9 cellular contexts compared by ENCODE assay signal in genomic region chr5:139389701-139390638, GRCh38. TPM values are rescaled to one million over a fixed set of nuclear protein-coding genes. Genes with fewer than 3 reads are reported as not detected.
DNase-seq lines count a peak whose midpoint lies in the region; ATAC-seq and TF ChIP-seq lines count a peak whose summit lies in the region.
"Had no signal": no experiment of that assay in that cellular context is flagged by ENCODE, and none has a peak within 500 bp of the region (broad histone marks: within the 10 kb centered on the region; RNA-seq: fewer than 3 reads in every experiment).

Gene MZB1, minus strand, starts transcription at chr5:139389913. Its CDS starts 57 bp downstream, at chr5:139389856.

- H3K27me3 ChIP-seq in mucosa of rectum (ENCODE audit: control insufficient read depth in 2 of 2, insufficient read depth in 2 of 2, low read length in 2 of 2) (peaks cover 0 to 7% of the 10 kb centered on the region in 2 donors), testis (no peaks in the 10 kb centered on the region), GM23248 (replicated peaks; ENCODE audit: insufficient read depth) (peaks cover 9% of the 10 kb centered on the region)

- no peaks in the 10 kb centered on the region for H3K79me2 ChIP-seq in GM23248 (ENCODE audit: insufficient read depth)

- H3K4me1 ChIP-seq in mucosa of rectum (ENCODE audit: control insufficient read depth in 2 of 2, insufficient read depth in 2 of 2, low read length in 2 of 2) (peaks cover 54 to 60% of the 10 kb centered on the region in 2 donors), testis (peaks cover 8% of the 10 kb centered on the region), GM23248 (ENCODE audit: insufficient read depth) (peaks cover 11% of the 10 kb centered on the region; the same call in 1 of the 2 replicates)

- TF ChIP-seq POLR2A in testis (IDR thresholded peaks at IDR 0.05), result no peak

- 0 out of 2 replicates have a peak, but pooled peaks cover 6% of the 10 kb centered on the region for H3F3A ChIP-seq in GM23248 (ENCODE audit: insufficient read depth)

- H3K36me3 ChIP-seq in mucosa of rectum (ENCODE audit: control insufficient read depth in 2 of 2, insufficient read depth in 2 of 2, low read length in 2 of 2) (peaks cover 3 to 8% of the 10 kb centered on the region in 2 donors), testis (ENCODE audit: low read depth, missing control alignments) (no peaks in the 10 kb centered on the region), GM23248 (ENCODE audit: low read depth) (no peaks in the 10 kb centered on the region)
- H3K36me3 ChIP-seq: cardiac muscle cell had no signal

- peak within 1 kb of the TSS; percentile 90 to 91 for H3K27ac ChIP-seq in mucosa of rectum (ENCODE audit: low read depth in 2 of 2, low read length in 2 of 2)
- H3K27ac ChIP-seq in testis, result no peak within 1 kb of the TSS
- H3K27ac ChIP-seq in GM23248, result no peak within 1 kb of the TSS

- ATAC-seq in HG03108 (IDR thresholded peaks at IDR 0.05; ENCODE audit: unreplicated experiment), result peak; percentile 26

- H3K9me2 ChIP-seq in GM23248 (ENCODE audit: insufficient read depth), result no peaks in the 10 kb centered on the region

- peak within 1 kb of the TSS; percentile 52 to 87 for H3K9ac ChIP-seq in mucosa of rectum (ENCODE audit: low read depth in 1 of 2, low read length in 2 of 2)
- no peak within 1 kb of the TSS for H3K9ac ChIP-seq in GM23248

- in situ Hi-C loops in GM23248 (cut with MboI), result no loop called here

- no peak for TF ChIP-seq CTCF in testis (IDR thresholded peaks at IDR 0.05)

- intact Hi-C loops in testis (cut with DNase I; ENCODE audit: low total_unique reads), result no loop called here

- no peaks in the 10 kb centered on the region for H4K20me1 ChIP-seq in GM23248 (ENCODE audit: insufficient read depth)

- H2AFZ ChIP-seq in GM23248, result no peak within 1 kb of the TSS

- H3K4me2 ChIP-seq in GM23248 (ENCODE audit: unreplicated experiment), result no peak within 1 kb of the TSS

- H3K9me3 ChIP-seq in mucosa of rectum (ENCODE audit: control insufficient read depth in 2 of 2, low read length in 2 of 2) (no peaks in the 10 kb centered on the region), testis (no peaks in the 10 kb centered on the region), GM23248 (ENCODE audit: low read depth) (no peaks in the 10 kb centered on the region)

- peak; percentile 49 to 53 (median 53) for DNase-seq in stimulated activated CD4-positive, alpha-beta T cell treated with anti-CD3 and anti-CD28 coated beads, Interleukin-12 subunit alpha, Interleukin-12 subunit beta, amount 100 ng/mL, for 48 hours (ENCODE audit: low read depth in 2 of 3, low spot score in 1 of 3)
- no peak for DNase-seq in stimulated activated CD4-positive, alpha-beta T cell treated with anti-CD3 and anti-CD28 coated beads, Interleukin-12 subunit alpha, Interleukin-12 subunit beta, amount 100 ng/mL, for 4 hours
- peak; percentile 66 to 68 for DNase-seq in activated CD4-positive, alpha-beta T cell treated with anti-CD3 and anti-CD28 coated beads, Interleukin-2, amount 50 U/mL, for 48 hours
- DNase-seq in testis, result no peak
- no peak for DNase-seq in NCI-H774 (lab: John Stamatoyannopoulos, UW)
- no peak for DNase-seq in GM23248

- H3K4me3 ChIP-seq in mucosa of rectum (ENCODE audit: low read length in 2 of 2) (peak within 1 kb of the TSS; percentile 77 to 84), testis (no peak within 1 kb of the TSS), GM23248 (no peak within 1 kb of the TSS)
- H3K4me3 ChIP-seq: cardiac muscle cell had no signal

- 87 to 89% methylated on average over 9 to 11 of the region's 11 CpGs for WGBS in testis, 2 donors
- 90 to 92% methylated on average over 10 to 11 of the region's 11 CpGs for WGBS in GM23248 (ENCODE audit: low coverage in 1 of 2, low lambda C conversion rate in 2 of 2, missing lambda C conversion rate in 2 of 2), 2 experiments

RNA-seq across cellular contexts. Expression of gene MZB1, which starts in this region (rescaled TPM):
- under 1 TPM; 0.31 to 0.94 TPM for total RNA-seq in testis
- 6.0 TPM for polyA plus RNA-seq in testis (ENCODE audit: insufficient read depth, low read depth, low replicate concordance)
- total RNA-seq in GM23248 (2014; rRNA removed; shearing (Covaris generic)), result not detected in 2 replicates
- polyA plus RNA-seq in GM23248 (2016; fragmentation: Nextera tagmentation; extraction: Ambion mirVana), result 0.32 TPM in 1 of 2 replicates, not detected in the other

Comparison
In these comparisons a context has a peak if more than half of its experiments do, and no peak if none do; other contexts are left out.
1. DNase-seq: peak in stimulated activated CD4-positive, alpha-beta T cell treated with anti-CD3 and anti-CD28 coated beads, Interleukin-12 subunit alpha, Interleukin-12 subunit beta, amount 100 ng/mL, for 48 hours (3 of 3) and activated CD4-positive, alpha-beta T cell treated with anti-CD3 and anti-CD28 coated beads, Interleukin-2, amount 50 U/mL, for 48 hours (2 of 2); none in stimulated activated CD4-positive, alpha-beta T cell treated with anti-CD3 and anti-CD28 coated beads, Interleukin-12 subunit alpha, Interleukin-12 subunit beta, amount 100 ng/mL, for 4 hours (single experiment), testis (single experiment), NCI-H774 (single experiment) and GM23248 (single experiment).
2. H3K27ac ChIP-seq: peak in mucosa of rectum (2 of 2); none in testis (0 of 2) and GM23248 (single experiment).
3. H3K4me3 ChIP-seq: peak in mucosa of rectum (2 of 2); none in testis (0 of 2) and GM23248 (single experiment).